In the genomic region with DNA sequence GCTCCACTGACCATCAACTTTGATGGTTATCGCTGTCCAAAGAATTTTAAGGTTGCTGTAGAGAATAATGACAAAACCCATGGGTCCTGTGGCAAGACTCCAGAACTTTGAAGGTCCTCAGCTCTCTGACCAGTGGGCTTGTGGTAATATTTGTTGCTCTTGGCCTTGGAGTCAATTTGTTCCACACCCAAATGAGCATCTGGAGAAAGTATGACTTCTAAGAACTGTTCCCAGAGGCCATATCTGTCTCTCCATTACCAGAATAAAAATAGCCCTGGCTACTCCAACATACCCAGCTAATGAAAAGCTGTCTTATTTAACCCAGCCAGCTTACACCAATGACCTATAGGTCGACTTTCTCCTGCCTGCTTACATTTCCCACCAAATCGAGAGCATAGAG, we compare ENCODE assay signal across 9 cellular contexts.
"Had no signal": no experiment of that assay in that cellular context is flagged by ENCODE, and none has a peak within 500 bp of the region (broad histone marks: within the 10 kb centered on the region; RNA-seq: fewer than 3 reads in every experiment).

No MANE protein-coding gene starts in this region.

- ATAC-seq: activated CD4-positive, CD25-positive, alpha-beta regulatory T cell treated with anti-CD3 and anti-CD28 coated beads, Interleukin-2, amount 50 U/mL, for 24 hours; stimulated activated memory B cell treated with anti-CD40 and anti-IgM and Interleukin-4, amounts not matched to agents 10 μg/mL and 1 μg/mL and 100 μg/mL, for 72 hours had no signal

- H3K4me1 ChIP-seq: parathyroid adenoma had no signal

- H3K27ac ChIP-seq: parathyroid adenoma had no signal

- H3K36me3 Mint-ChIP-seq: activated naive CD4-positive, alpha-beta T cell treated with anti-CD3 and anti-CD28 coated beads, Interleukin-2, amount 50 U/mL, for 24 hours; stimulated activated memory B cell treated with anti-CD40 and anti-IgM and Interleukin-4, amounts not matched to agents 10 μg/mL and 1 μg/mL and 100 μg/mL, for 72 hours had no signal

- H3K79me2 ChIP-seq: parathyroid adenoma had no signal

- H3K4me1 Mint-ChIP-seq: activated naive CD4-positive, alpha-beta T cell treated with anti-CD3 and anti-CD28 coated beads, Interleukin-2, amount 50 U/mL, for 24 hours; stimulated activated memory B cell treated with anti-CD40 and anti-IgM and Interleukin-4, amounts not matched to agents 10 μg/mL and 1 μg/mL and 100 μg/mL, for 72 hours had no signal

- H3K4me3 Mint-ChIP-seq: activated naive CD4-positive, alpha-beta T cell treated with anti-CD3 and anti-CD28 coated beads, Interleukin-2, amount 50 U/mL, for 24 hours; stimulated activated memory B cell treated with anti-CD40 and anti-IgM and Interleukin-4, amounts not matched to agents 10 μg/mL and 1 μg/mL and 100 μg/mL, for 72 hours had no signal

- H2AFZ ChIP-seq: parathyroid adenoma had no signal

- H3K27me3 Mint-ChIP-seq: activated naive CD4-positive, alpha-beta T cell treated with anti-CD3 and anti-CD28 coated beads, Interleukin-2, amount 50 U/mL, for 24 hours; stimulated activated memory B cell treated with anti-CD40 and anti-IgM and Interleukin-4, amounts not matched to agents 10 μg/mL and 1 μg/mL and 100 μg/mL, for 72 hours had no signal

- DNase-seq: activated CD4-positive, alpha-beta T cell treated with anti-CD3 and anti-CD28 coated beads, Interleukin-2, amount 50 U/mL, for 4 hours; activated T-cell treated with anti-CD3 and anti-CD28 coated beads, Interleukin-2, amount 50 U/mL, for 1 hour; amniotic stem cell; islet precursor cell; small intestine had no signal

- H3K27ac Mint-ChIP-seq: activated naive CD4-positive, alpha-beta T cell treated with anti-CD3 and anti-CD28 coated beads, Interleukin-2, amount 50 U/mL, for 24 hours; stimulated activated memory B cell treated with anti-CD40 and anti-IgM and Interleukin-4, amounts not matched to agents 10 μg/mL and 1 μg/mL and 100 μg/mL, for 72 hours had no signal

- H3K9ac ChIP-seq: parathyroid adenoma had no signal
